In the genomic region with DNA sequence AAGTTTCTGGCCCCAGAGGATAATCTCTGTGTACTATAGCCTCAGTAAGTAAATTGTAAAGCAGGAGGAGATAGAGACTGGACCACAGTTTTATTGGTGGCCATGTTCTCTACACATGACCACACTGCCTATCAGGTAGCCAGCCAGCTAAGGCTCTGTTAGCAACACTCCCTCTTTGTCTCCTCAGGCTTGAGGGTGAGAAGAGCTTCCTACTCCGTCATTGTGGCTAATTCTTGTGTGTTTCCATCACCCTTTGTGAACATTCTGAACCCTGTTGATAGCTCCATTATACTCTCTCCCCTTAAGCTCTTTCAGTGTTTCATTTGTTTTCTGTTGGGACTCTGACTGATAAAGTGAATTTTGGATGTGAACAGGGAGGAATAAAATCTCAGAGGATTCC, we compare ENCODE assay signal across 1 cellular context.
TF ChIP-seq lines count a peak whose summit lies in the region.

No MANE protein-coding gene starts in this region.

TF ChIP-seq in WTC11, 78 proteins besides CTCF, POLR2A, EP300 and RAD21 (continued from another document):
- TF ChIP-seq, protein P1, sequence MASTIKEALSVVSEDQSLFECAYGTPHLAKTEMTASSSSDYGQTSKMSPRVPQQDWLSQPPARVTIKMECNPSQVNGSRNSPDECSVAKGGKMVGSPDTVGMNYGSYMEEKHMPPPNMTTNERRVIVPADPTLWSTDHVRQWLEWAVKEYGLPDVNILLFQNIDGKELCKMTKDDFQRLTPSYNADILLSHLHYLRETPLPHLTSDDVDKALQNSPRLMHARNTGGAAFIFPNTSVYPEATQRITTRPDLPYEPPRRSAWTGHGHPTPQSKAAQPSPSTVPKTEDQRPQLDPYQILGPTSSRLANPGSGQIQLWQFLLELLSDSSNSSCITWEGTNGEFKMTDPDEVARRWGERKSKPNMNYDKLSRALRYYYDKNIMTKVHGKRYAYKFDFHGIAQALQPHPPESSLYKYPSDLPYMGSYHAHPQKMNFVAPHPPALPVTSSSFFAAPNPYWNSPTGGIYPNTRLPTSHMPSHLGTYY (CRISPR knock-in tag; IDR thresholded peaks at IDR 0.05): no peak
- TF ChIP-seq NR3C1 (CRISPR knock-in tag; conservative IDR thresholded peaks at IDR 0.05; ENCODE audit: low read depth) (no peak), HMGXB4 (CRISPR knock-in tag; IDR thresholded peaks at IDR 0.05) (no peak)
